In the genomic region with DNA sequence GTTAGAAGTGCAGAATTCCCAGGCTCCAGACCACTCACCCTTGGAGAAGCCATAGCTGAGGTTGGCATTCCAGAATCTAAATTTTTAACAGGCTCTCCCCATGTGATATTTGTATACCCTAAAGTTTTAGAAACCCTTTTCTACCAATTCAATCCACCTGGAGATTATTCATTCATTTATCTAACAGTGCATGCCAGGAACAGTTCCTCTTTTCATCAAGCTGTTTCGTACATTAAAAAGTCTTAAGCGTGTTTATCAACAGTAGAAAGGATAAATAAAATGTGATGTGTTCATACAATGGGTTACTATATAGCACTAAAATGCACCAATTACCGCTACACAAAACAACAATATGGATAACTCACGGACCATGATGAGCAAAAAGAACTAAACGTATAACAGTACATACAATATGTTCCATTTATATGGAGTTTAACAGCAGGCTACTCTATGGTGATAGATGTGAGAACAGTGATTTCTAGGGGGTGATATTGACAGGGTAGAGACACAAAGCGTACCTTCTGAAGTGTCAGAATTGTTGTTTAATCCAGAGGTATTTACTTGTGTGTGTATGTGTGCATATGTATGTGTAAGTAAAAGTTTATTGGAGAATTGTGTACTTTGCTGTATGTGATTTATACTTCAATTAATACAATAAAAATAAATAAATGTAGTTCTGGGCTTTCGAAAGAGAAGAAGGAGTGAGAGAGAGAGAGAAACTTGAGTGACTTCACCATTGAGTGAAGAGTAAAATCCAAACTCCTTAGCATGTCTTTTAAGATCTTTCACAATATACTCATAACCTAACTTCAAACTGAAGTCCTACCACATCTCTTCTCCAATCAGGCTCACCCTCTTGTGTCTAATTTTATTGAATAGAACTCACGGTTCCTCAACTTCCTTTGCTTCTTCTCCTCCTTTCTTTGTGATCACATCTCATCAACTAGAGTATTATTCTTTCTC, we compare ENCODE assay signal across 22 cellular contexts.
DNase-seq lines count a peak whose midpoint lies in the region; ATAC-seq, FAIRE-seq and TF ChIP-seq lines count a peak whose summit lies in the region.
"Had no signal": no experiment of that assay in that cellular context is flagged by ENCODE, and none has a peak within 500 bp of the region (broad histone marks: within the 10 kb centered on the region; RNA-seq: fewer than 3 reads in every experiment).

No MANE protein-coding gene starts in this region.

- TF ChIP-seq CTCF in GM12878 (IDR thresholded peaks at IDR 0.05 in 2 of 3, conservative IDR thresholded peaks at IDR 0.05 in 1 of 3; ENCODE audit: control insufficient read depth in 2 of 3, extremely low read depth in 1 of 3, insufficient read depth in 1 of 3, low read depth in 3 of 3, low read length in 3 of 3) (no peak), osteoblast (IDR thresholded peaks at IDR 0.05; ENCODE audit: extremely low read depth, low read depth, low read length) (no peak)

- H3K9me3 Mint-ChIP-seq in activated T-cell treated with anti-CD3 and anti-CD28 coated beads, Interleukin-2, amount 50 U/mL, for 24 hours, result no peaks in the 10 kb centered on the region

- intact Hi-C loops in GM12878 (cut with micrococcal nuclease; ENCODE audit: unreplicated experiment), result no loop called here

- ATAC-seq in GM21381 (IDR thresholded peaks at IDR 0.05; ENCODE audit: unreplicated experiment) (peak; percentile 41), HG02885 (IDR thresholded peaks at IDR 0.05; ENCODE audit: poor library complexity, unreplicated experiment) (peak; percentile 72), GM12878 (peak; percentile 44)
- ATAC-seq: A549, gastroesophageal sphincter, left colon, Right ventricle myocardium inferior, WTC11 had no signal

- TF ChIP-seq EP300 in GM12878 (IDR thresholded peaks at IDR 0.05; ENCODE audit: borderline replicate concordance in 1 of 2, control insufficient read depth in 1 of 2, low read depth in 2 of 2, low read length in 2 of 2), result no peak

- RAD21 ChIA-PET in GM12878 (lab: Charles Lee; ENCODE audit: unreplicated experiment), result interaction anchor here (0.7 to 7.1 kb wide), 7 partner anchors 9 to 238 kb away, joined by 3 to 56 read pairs (median 4); a partner anchor contains a TSS

- WGBS in GM12878 (ENCODE audit: insufficient coverage, insufficient replicate concordance, low lambda C conversion rate, missing lambda C conversion rate), result 50% methylated on average over 8 of the region's 8 CpGs

- no peak overlapping the region; the same call in 1 of the 2 replicates for H3K27ac ChIP-seq in GM12878 (ENCODE audit: control insufficient read depth, insufficient read depth)
- no peak overlapping the region for H3K27ac ChIP-seq in osteoblast (ENCODE audit: low read depth, low read length)
- H3K27ac ChIP-seq: A549, gastroesophageal sphincter, HL-60 had no signal

- H3K4me1 ChIP-seq in GM12878 (ENCODE audit: control insufficient read depth, insufficient read depth, low read length) (peaks cover 27% of the 10 kb centered on the region), osteoblast (ENCODE audit: insufficient read depth, low read length) (peaks cover 4% of the 10 kb centered on the region)
- H3K4me1 ChIP-seq: A549 had no signal

- SMC1A ChIA-PET in GM12878 (lab: Charles Lee; ENCODE audit: uncharacterized antibody, unreplicated experiment), result interaction anchor here (0.7 to 7.4 kb wide), 8 partner anchors 8 to 182 kb away, joined by 3 to 93 read pairs (median 4); no protein-coding TSS in a partner anchor

- H3K9me3 ChIP-seq in GM12878 (replicated peaks; ENCODE audit: control insufficient read depth, insufficient read depth, low read length), result no peaks in the 10 kb centered on the region; the same call in 2 of the 3 replicates
- H3K9me3 ChIP-seq in osteoblast (ENCODE audit: low read depth, low read length), result no peaks in the 10 kb centered on the region
- H3K9me3 ChIP-seq: A549, gastroesophageal sphincter had no signal

- H3K27ac Mint-ChIP-seq in activated T-cell treated with anti-CD3 and anti-CD28 coated beads, Interleukin-2, amount 50 U/mL, for 24 hours, result peak overlapping the region; percentile 54
- H3K27ac Mint-ChIP-seq: activated naive CD8-positive, alpha-beta T cell treated with anti-CD3 and anti-CD28 coated beads, Interleukin-2, amount 10 ng/mL, durations not matched to agents 7 days and 5 days; CD14-positive monocyte; WTC11 had no signal

- H3K4me3 Mint-ChIP-seq in activated T-cell treated with anti-CD3 and anti-CD28 coated beads, Interleukin-2, amount 50 U/mL, for 24 hours, result no peak overlapping the region
- H3K4me3 Mint-ChIP-seq: activated naive CD8-positive, alpha-beta T cell treated with anti-CD3 and anti-CD28 coated beads, Interleukin-2, amount 10 ng/mL, durations not matched to agents 7 days and 5 days; CD14-positive monocyte; WTC11 had no signal

- H3K4me1 Mint-ChIP-seq in activated T-cell treated with anti-CD3 and anti-CD28 coated beads, Interleukin-2, amount 50 U/mL, for 24 hours (ENCODE audit: low read depth), result peaks cover 36% of the 10 kb centered on the region
- H3K4me1 Mint-ChIP-seq: activated naive CD8-positive, alpha-beta T cell treated with anti-CD3 and anti-CD28 coated beads, Interleukin-2, amount 10 ng/mL, durations not matched to agents 7 days and 5 days had no signal

- in situ Hi-C loops in GM12878 (cut with MboI), result no loop called here

- no peaks in the 10 kb centered on the region for H4K20me1 ChIP-seq in GM12878 (ENCODE audit: control insufficient read depth, insufficient read depth)
- H4K20me1 ChIP-seq in osteoblast (ENCODE audit: insufficient read depth, low read length), result no peaks in the 10 kb centered on the region

- H3K9ac ChIP-seq in GM12878 (ENCODE audit: control insufficient read depth, insufficient read depth, low read length), result no peak overlapping the region

- CTCF ChIA-PET in GM12878 (lab: Yijun Ruan, JAX), result interaction anchor here (1.3 to 1.7 kb wide), 2 partner anchors 38 to 40 kb away, joined by 4 read pairs; no protein-coding TSS in a partner anchor

- peak overlapping the region; percentile 30 for H3K4me2 ChIP-seq in GM12878 (ENCODE audit: control insufficient read depth, insufficient read depth)
- H3K4me2 ChIP-seq in osteoblast (ENCODE audit: insufficient read depth, low read length), result no peak overlapping the region
- H3K4me2 ChIP-seq: A549 had no signal

- no peaks in the 10 kb centered on the region for H3K36me3 ChIP-seq in GM12878 (ENCODE audit: control insufficient read depth in 2 of 2, insufficient read depth in 2 of 2, low read length in 1 of 2)
- H3K36me3 ChIP-seq in osteoblast (ENCODE audit: insufficient read depth, low read length), result no peaks in the 10 kb centered on the region
- H3K36me3 ChIP-seq: gastroesophageal sphincter had no signal

- TF ChIP-seq POLR2A in GM12878 (IDR thresholded peaks at IDR 0.05; ENCODE audit: low read depth, low read length), result no peak

- no peak for DNase-seq in activated T-cell treated with anti-CD3 and anti-CD28 coated beads, Interleukin-2, amount 50 U/mL, for 24 hours
- no peak for DNase-seq in activated T-cell treated with anti-CD3 and anti-CD28 coated beads, Interleukin-2, amount 50 U/mL, for 48 hours
- no peak for DNase-seq in GM12878 (ENCODE audit: low read depth, low spot score)
- DNase-seq in cerebellar cortex (ENCODE audit: low spot score), result no peak
- no peak for DNase-seq in occipital lobe (lab: John Stamatoyannopoulos, UW)
- no peak for DNase-seq in osteoblast (ENCODE audit: insufficient read length, low spot score, missing footprints)
- DNase-seq: activated naive CD8-positive, alpha-beta T cell treated with anti-CD3 and anti-CD28 coated beads, Interleukin-2, amount 10 ng/mL, durations not matched to agents 7 days and 5 days; DMS 273 treated with DMSO at 0.1 percent for 48 hours; erythroblast; left colon; midbrain; NCI-H2029; NCI-H510A treated with DMSO at 0.1 percent for 48 hours; stimulated activated naive CD4-positive, alpha-beta T cell treated with Interleukin-2 at 50 U/mL for 16 hours had no signal

- no peak for TF ChIP-seq RAD21 in GM12878 (IDR thresholded peaks at IDR 0.05; ENCODE audit: insufficient read depth, low read depth, low read length)

- no peaks in the 10 kb centered on the region for H3K27me3 ChIP-seq in GM12878 (replicated peaks in 1 of 2; ENCODE audit: control insufficient read depth in 2 of 2, insufficient read depth in 2 of 2, low read length in 1 of 2)
- no peaks in the 10 kb centered on the region for H3K27me3 ChIP-seq in osteoblast (ENCODE audit: insufficient read depth, low read length)
- H3K27me3 ChIP-seq: gastroesophageal sphincter had no signal

- H3K79me2 ChIP-seq in GM12878 (ENCODE audit: control insufficient read depth, insufficient read depth, low read length), result no peaks in the 10 kb centered on the region
- no peaks in the 10 kb centered on the region for H3K79me2 ChIP-seq in osteoblast (ENCODE audit: insufficient read depth, low read length)

- H2AFZ ChIP-seq in GM12878 (ENCODE audit: control insufficient read depth, low read depth, low read length) (peak overlapping the region; percentile 4; the same call in 1 of the 2 replicates), osteoblast (ENCODE audit: low read length) (no peak overlapping the region)

- H3K36me3 Mint-ChIP-seq in activated T-cell treated with anti-CD3 and anti-CD28 coated beads, Interleukin-2, amount 50 U/mL, for 24 hours (ENCODE audit: low read depth), result no peaks in the 10 kb centered on the region
- H3K36me3 Mint-ChIP-seq: activated naive CD8-positive, alpha-beta T cell treated with anti-CD3 and anti-CD28 coated beads, Interleukin-2, amount 10 ng/mL, durations not matched to agents 7 days and 5 days; CD14-positive monocyte had no signal

- POLR2A ChIA-PET in GM12878 (lab: Charles Lee), result interaction anchor here (1.2 kb wide), 1 partner anchor 43 kb away, joined by 5 read pairs; no protein-coding TSS in a partner anchor

- no TSS peak for BruUV-seq in GM12878 (replicated peaks; lab: Mats Ljungman, UMichigan)

- H3K4me3 ChIP-seq in GM12878 (no peak overlapping the region), osteoblast (ENCODE audit: insufficient read depth, low read length) (no peak overlapping the region)
- H3K4me3 ChIP-seq: A549, gastroesophageal sphincter had no signal

- FAIRE-seq in GM12878 (lab: Jason Lieb, UNC), result no peak
- FAIRE-seq: A549 had no signal

- H3K27me3 Mint-ChIP-seq in activated T-cell treated with anti-CD3 and anti-CD28 coated beads, Interleukin-2, amount 50 U/mL, for 24 hours, result no peaks in the 10 kb centered on the region

TF ChIP-seq in GM12878, 131 proteins besides CTCF, POLR2A, EP300 and RAD21 (continues in another document):
- TF ChIP-seq IRF4 (IDR thresholded peaks at IDR 0.05; ENCODE audit: low read depth, low read length) (peak; percentile 61; the same call in 1 of the 2 replicates), SPI1 (IDR thresholded peaks at IDR 0.05; ENCODE audit: borderline replicate concordance, insufficient read depth, low read depth, low read length) (peak; percentile 85), PML (IDR thresholded peaks at IDR 0.05; ENCODE audit: low read length) (peak; percentile 34; the same call in 1 of the 2 replicates), ETV6 (conservative IDR thresholded peaks at IDR 0.05 in 1 of 2, IDR thresholded peaks at IDR 0.05 in 1 of 2; ENCODE audit: borderline replicate concordance in 1 of 2, low read depth in 1 of 2) (no peak)
- TF ChIP-seq, protein P1, sequence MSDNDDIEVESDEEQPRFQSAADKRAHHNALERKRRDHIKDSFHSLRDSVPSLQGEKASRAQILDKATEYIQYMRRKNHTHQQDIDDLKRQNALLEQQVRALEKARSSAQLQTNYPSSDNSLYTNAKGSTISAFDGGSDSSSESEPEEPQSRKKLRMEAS (IDR thresholded peaks at IDR 0.05; ENCODE audit: low read depth, low read length), result no peak
